1 cellular context compared by ENCODE assay signal in genomic region chr4:83028976-83029375, GRCh38.
TF ChIP-seq lines count a peak whose summit lies in the region.

No MANE protein-coding gene starts in this region.

TF ChIP-seq in GM23338, 12 proteins besides CTCF, POLR2A, EP300 and RAD21 (continued from another document):
- TF ChIP-seq ZNF462 (CRISPR knock-in tag; IDR thresholded peaks at IDR 0.05) (no peak), EZH2phosphoT487 (IDR thresholded peaks at IDR 0.05; ENCODE audit: unreplicated experiment) (no peak), JUNB (IDR thresholded peaks at IDR 0.05; ENCODE audit: unreplicated experiment) (no peak), ZNF114 (CRISPR knock-in tag; IDR thresholded peaks at IDR 0.05) (no peak)
